In genomic region chr17:44014133-44014436, GRCh38 we compare ENCODE assay signal across 7 cellular contexts. TPM values are rescaled to one million over a fixed set of nuclear protein-coding genes. Genes with fewer than 3 reads are reported as not detected.
A peak's percentile ranks its signal among the peaks of the same experiment; 100 is the strongest.
DNase-seq lines count a peak whose midpoint lies in the region; ATAC-seq and TF ChIP-seq lines count a peak whose summit lies in the region.

No MANE protein-coding gene starts in this region.

- H3K9me3 ChIP-seq in stomach smooth muscle (ENCODE audit: control insufficient read depth in 2 of 2, low read length in 2 of 2), result no peaks in the 10 kb centered on the region

- peaks cover 15% of the 10 kb centered on the region for H3K4me1 Mint-ChIP-seq in activated naive CD8-positive, alpha-beta T cell (ENCODE audit: low read depth)
- peaks cover 17 to 18% of the 10 kb centered on the region in 2 donors for H3K4me1 Mint-ChIP-seq in immature natural killer cell

- no peaks in the 10 kb centered on the region for H3K27me3 Mint-ChIP-seq in activated naive CD8-positive, alpha-beta T cell
- H3K27me3 Mint-ChIP-seq in immature natural killer cell (ENCODE audit: low read depth in 3 of 3), result peaks cover 0 to 2% (median 1%) of the 10 kb centered on the region in 3 donors

- H3K9ac ChIP-seq in stomach smooth muscle (ENCODE audit: low read length in 2 of 2), result peak overlapping the region; percentile 86 to 91

- peaks cover 4 to 12% of the 10 kb centered on the region in 2 donors for H3K36me3 ChIP-seq in stomach smooth muscle (ENCODE audit: control insufficient read depth in 2 of 2, insufficient read depth in 2 of 2, low read length in 2 of 2)

- no peaks in the 10 kb centered on the region for H3K27me3 ChIP-seq in stomach smooth muscle (ENCODE audit: control insufficient read depth in 1 of 2, insufficient read depth in 2 of 2, low read length in 2 of 2)

- TF ChIP-seq CTCF in GM20000 (IDR thresholded peaks at IDR 0.05; ENCODE audit: extremely low read depth, missing control alignments), result no peak

- peaks cover 13% of the 10 kb centered on the region for H3K4me1 ChIP-seq in stomach smooth muscle (ENCODE audit: control insufficient read depth, insufficient read depth, low read length)

- H3K36me3 Mint-ChIP-seq in activated naive CD8-positive, alpha-beta T cell, result peaks cover 6% of the 10 kb centered on the region
- peaks cover 0 to 9% (median 5%) of the 10 kb centered on the region in 3 donors for H3K36me3 Mint-ChIP-seq in immature natural killer cell

- H3K4me3 ChIP-seq in stomach smooth muscle (ENCODE audit: low read length in 2 of 2), result peak overlapping the region; percentile 95 to 100

- H3K9me3 Mint-ChIP-seq in activated naive CD8-positive, alpha-beta T cell (ENCODE audit: low read depth), result no peaks in the 10 kb centered on the region
- H3K9me3 Mint-ChIP-seq in immature natural killer cell, result no peaks in the 10 kb centered on the region

- no peak overlapping the region for H3K27ac ChIP-seq in stomach smooth muscle (ENCODE audit: low read length)

- ATAC-seq in HG02973 (IDR thresholded peaks at IDR 0.05; ENCODE audit: unreplicated experiment) (peak; percentile 5), HG03521 (IDR thresholded peaks at IDR 0.05; ENCODE audit: unreplicated experiment) (no peak)

- DNase-seq in immature natural killer cell, result no peak
- DNase-seq in GM20000 (ENCODE audit: low spot score), result no peak
- no peak for DNase-seq in NCI-H1417 treated with DMSO at 0.1 percent for 48 hours (lab: John Stamatoyannopoulos, UW)

- H3K4me3 Mint-ChIP-seq in activated naive CD8-positive, alpha-beta T cell, result peak overlapping the region; percentile 100
- H3K4me3 Mint-ChIP-seq in immature natural killer cell, result peak overlapping the region; percentile 93 to 100 (median 99)

- peak overlapping the region; percentile 98 for H3K27ac Mint-ChIP-seq in activated naive CD8-positive, alpha-beta T cell
- peak overlapping the region in 4 of 6 donors; percentile 87 to 99 (median 98) for H3K27ac Mint-ChIP-seq in immature natural killer cell

RNA-seq across cellular contexts. Expression of gene TMEM101, which starts 0.7 kb away (rescaled TPM):
- polyA plus RNA-seq in immature natural killer cell, result 10 to 100 TPM; 31.6 to 40.3 (median 38.3) TPM

RNA-seq across cellular contexts. Expression of gene NAGS, which starts 9.7 kb away (rescaled TPM):
- 1 to 10 TPM in 2 of 3 donors, under 1 TPM in 1; 0.75 to 1.9 (median 1.2) TPM for polyA plus RNA-seq in immature natural killer cell

RNA-seq across cellular contexts. Expression of gene LSM12, which starts 52.4 kb away (rescaled TPM):
- polyA plus RNA-seq in immature natural killer cell, result 10 to 100 TPM; 56.5 to 82.6 (median 77.9) TPM

RNA-seq across cellular contexts. Expression of gene G6PC3, which starts 56.5 kb away (rescaled TPM):
- 10 to 100 TPM; 30.9 to 41.6 (median 31.5) TPM for polyA plus RNA-seq in immature natural killer cell
